In genomic region chr10:72659694-72660093, GRCh38 we compare ENCODE assay signal across 1 cellular context.
TF ChIP-seq lines count a peak whose summit lies in the region.

No MANE protein-coding gene starts in this region.

TF ChIP-seq in K562, 482 proteins besides CTCF, POLR2A, EP300 and RAD21 (continues in another document):
- TF ChIP-seq NFE2 (IDR thresholded peaks at IDR 0.05; ENCODE audit: low read depth) = peak; percentile 97
- TF ChIP-seq ATF3 (IDR thresholded peaks at IDR 0.05) = peak; percentile 63
- TF ChIP-seq ATF3 (CRISPR knock-in tag; conservative IDR thresholded peaks at IDR 0.05) = no peak
- 0 out of 2 replicates have a peak, but pooled peaks have one; percentile 16 for TF ChIP-seq EGR1 (conservative IDR thresholded peaks at IDR 0.05)
- TF ChIP-seq GATAD2A (IDR thresholded peaks at IDR 0.05) = no peak
- peak; percentile 98 for TF ChIP-seq ZNF316 (IDR thresholded peaks at IDR 0.05)
- no peak for TF ChIP-seq BHLHE40 (IDR thresholded peaks at IDR 0.05; ENCODE audit: low read length)
- no peak for TF ChIP-seq XRCC4 (IDR thresholded peaks at IDR 0.05; ENCODE audit: extremely low read depth, insufficient read depth, insufficient read length)
- peak; percentile 89 for TF ChIP-seq MAFK (IDR thresholded peaks at IDR 0.05; ENCODE audit: low read length)
- peak in 1 of 3 experiments; percentile 44 for TF ChIP-seq YY1 (IDR thresholded peaks at IDR 0.05; ENCODE audit: borderline replicate concordance in 1 of 3, control insufficient read depth in 1 of 3, extremely low read depth in 1 of 3, insufficient read depth in 3 of 3, insufficient read length in 1 of 3, insufficient replicate concordance in 2 of 3, low read depth in 1 of 3, low read length in 2 of 3)
- TF ChIP-seq ZNF79 (CRISPR knock-in tag; IDR thresholded peaks at IDR 0.05; ENCODE audit: low read depth) = no peak
- 0 out of 2 replicates have a peak, but pooled peaks have one; percentile 59 for TF ChIP-seq SMAD4 (CRISPR knock-in tag; conservative IDR thresholded peaks at IDR 0.05)
- no peak for TF ChIP-seq ZNF239 (CRISPR knock-in tag; IDR thresholded peaks at IDR 0.05)
- TF ChIP-seq BCOR (IDR thresholded peaks at IDR 0.05) = peak; percentile 28; the same call in 1 of the 2 replicates
- peak; percentile 84 for TF ChIP-seq ZNF384 (IDR thresholded peaks at IDR 0.05; ENCODE audit: low read depth, low read length)
- TF ChIP-seq DPF2 (IDR thresholded peaks at IDR 0.05) = peak; percentile 79
- peak; percentile 34; the same call in 1 of the 2 replicates for TF ChIP-seq NR2C1 (IDR thresholded peaks at IDR 0.05)
- 0 out of 2 replicates have a peak, but pooled peaks have one; percentile 13 for TF ChIP-seq NR2C1 (tag; IDR thresholded peaks at IDR 0.05)
- peak; percentile 63 for TF ChIP-seq ARID1B (IDR thresholded peaks at IDR 0.05)
- TF ChIP-seq SMARCA4 (IDR thresholded peaks at IDR 0.05) = peak; percentile 60; the same call in 1 of the 2 replicates
- TF ChIP-seq MAFG (tag; conservative IDR thresholded peaks at IDR 0.05) = peak; percentile 98
- TF ChIP-seq ZNF696 (CRISPR knock-in tag; conservative IDR thresholded peaks at IDR 0.05) = no peak
- TF ChIP-seq ZKSCAN8 (CRISPR knock-in tag; IDR thresholded peaks at IDR 0.05) = no peak
- TF ChIP-seq, protein P1, sequence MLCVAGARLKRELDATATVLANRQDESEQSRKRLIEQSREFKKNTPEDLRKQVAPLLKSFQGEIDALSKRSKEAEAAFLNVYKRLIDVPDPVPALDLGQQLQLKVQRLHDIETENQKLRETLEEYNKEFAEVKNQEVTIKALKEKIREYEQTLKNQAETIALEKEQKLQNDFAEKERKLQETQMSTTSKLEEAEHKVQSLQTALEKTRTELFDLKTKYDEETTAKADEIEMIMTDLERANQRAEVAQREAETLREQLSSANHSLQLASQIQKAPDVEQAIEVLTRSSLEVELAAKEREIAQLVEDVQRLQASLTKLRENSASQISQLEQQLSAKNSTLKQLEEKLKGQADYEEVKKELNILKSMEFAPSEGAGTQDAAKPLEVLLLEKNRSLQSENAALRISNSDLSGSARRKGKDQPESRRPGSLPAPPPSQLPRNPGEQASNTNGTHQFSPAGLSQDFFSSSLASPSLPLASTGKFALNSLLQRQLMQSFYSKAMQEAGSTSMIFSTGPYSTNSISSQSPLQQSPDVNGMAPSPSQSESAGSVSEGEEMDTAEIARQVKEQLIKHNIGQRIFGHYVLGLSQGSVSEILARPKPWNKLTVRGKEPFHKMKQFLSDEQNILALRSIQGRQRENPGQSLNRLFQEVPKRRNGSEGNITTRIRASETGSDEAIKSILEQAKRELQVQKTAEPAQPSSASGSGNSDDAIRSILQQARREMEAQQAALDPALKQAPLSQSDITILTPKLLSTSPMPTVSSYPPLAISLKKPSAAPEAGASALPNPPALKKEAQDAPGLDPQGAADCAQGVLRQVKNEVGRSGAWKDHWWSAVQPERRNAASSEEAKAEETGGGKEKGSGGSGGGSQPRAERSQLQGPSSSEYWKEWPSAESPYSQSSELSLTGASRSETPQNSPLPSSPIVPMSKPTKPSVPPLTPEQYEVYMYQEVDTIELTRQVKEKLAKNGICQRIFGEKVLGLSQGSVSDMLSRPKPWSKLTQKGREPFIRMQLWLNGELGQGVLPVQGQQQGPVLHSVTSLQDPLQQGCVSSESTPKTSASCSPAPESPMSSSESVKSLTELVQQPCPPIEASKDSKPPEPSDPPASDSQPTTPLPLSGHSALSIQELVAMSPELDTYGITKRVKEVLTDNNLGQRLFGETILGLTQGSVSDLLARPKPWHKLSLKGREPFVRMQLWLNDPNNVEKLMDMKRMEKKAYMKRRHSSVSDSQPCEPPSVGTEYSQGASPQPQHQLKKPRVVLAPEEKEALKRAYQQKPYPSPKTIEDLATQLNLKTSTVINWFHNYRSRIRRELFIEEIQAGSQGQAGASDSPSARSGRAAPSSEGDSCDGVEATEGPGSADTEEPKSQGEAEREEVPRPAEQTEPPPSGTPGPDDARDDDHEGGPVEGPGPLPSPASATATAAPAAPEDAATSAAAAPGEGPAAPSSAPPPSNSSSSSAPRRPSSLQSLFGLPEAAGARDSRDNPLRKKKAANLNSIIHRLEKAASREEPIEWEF (CRISPR knock-in tag; IDR thresholded peaks at IDR 0.05) = no peak
- peak in 1 of 2 experiments; percentile 46; a peak in 1 of 4 replicates for TF ChIP-seq TRIM24 (IDR thresholded peaks at IDR 0.05)
- TF ChIP-seq, protein P2, sequence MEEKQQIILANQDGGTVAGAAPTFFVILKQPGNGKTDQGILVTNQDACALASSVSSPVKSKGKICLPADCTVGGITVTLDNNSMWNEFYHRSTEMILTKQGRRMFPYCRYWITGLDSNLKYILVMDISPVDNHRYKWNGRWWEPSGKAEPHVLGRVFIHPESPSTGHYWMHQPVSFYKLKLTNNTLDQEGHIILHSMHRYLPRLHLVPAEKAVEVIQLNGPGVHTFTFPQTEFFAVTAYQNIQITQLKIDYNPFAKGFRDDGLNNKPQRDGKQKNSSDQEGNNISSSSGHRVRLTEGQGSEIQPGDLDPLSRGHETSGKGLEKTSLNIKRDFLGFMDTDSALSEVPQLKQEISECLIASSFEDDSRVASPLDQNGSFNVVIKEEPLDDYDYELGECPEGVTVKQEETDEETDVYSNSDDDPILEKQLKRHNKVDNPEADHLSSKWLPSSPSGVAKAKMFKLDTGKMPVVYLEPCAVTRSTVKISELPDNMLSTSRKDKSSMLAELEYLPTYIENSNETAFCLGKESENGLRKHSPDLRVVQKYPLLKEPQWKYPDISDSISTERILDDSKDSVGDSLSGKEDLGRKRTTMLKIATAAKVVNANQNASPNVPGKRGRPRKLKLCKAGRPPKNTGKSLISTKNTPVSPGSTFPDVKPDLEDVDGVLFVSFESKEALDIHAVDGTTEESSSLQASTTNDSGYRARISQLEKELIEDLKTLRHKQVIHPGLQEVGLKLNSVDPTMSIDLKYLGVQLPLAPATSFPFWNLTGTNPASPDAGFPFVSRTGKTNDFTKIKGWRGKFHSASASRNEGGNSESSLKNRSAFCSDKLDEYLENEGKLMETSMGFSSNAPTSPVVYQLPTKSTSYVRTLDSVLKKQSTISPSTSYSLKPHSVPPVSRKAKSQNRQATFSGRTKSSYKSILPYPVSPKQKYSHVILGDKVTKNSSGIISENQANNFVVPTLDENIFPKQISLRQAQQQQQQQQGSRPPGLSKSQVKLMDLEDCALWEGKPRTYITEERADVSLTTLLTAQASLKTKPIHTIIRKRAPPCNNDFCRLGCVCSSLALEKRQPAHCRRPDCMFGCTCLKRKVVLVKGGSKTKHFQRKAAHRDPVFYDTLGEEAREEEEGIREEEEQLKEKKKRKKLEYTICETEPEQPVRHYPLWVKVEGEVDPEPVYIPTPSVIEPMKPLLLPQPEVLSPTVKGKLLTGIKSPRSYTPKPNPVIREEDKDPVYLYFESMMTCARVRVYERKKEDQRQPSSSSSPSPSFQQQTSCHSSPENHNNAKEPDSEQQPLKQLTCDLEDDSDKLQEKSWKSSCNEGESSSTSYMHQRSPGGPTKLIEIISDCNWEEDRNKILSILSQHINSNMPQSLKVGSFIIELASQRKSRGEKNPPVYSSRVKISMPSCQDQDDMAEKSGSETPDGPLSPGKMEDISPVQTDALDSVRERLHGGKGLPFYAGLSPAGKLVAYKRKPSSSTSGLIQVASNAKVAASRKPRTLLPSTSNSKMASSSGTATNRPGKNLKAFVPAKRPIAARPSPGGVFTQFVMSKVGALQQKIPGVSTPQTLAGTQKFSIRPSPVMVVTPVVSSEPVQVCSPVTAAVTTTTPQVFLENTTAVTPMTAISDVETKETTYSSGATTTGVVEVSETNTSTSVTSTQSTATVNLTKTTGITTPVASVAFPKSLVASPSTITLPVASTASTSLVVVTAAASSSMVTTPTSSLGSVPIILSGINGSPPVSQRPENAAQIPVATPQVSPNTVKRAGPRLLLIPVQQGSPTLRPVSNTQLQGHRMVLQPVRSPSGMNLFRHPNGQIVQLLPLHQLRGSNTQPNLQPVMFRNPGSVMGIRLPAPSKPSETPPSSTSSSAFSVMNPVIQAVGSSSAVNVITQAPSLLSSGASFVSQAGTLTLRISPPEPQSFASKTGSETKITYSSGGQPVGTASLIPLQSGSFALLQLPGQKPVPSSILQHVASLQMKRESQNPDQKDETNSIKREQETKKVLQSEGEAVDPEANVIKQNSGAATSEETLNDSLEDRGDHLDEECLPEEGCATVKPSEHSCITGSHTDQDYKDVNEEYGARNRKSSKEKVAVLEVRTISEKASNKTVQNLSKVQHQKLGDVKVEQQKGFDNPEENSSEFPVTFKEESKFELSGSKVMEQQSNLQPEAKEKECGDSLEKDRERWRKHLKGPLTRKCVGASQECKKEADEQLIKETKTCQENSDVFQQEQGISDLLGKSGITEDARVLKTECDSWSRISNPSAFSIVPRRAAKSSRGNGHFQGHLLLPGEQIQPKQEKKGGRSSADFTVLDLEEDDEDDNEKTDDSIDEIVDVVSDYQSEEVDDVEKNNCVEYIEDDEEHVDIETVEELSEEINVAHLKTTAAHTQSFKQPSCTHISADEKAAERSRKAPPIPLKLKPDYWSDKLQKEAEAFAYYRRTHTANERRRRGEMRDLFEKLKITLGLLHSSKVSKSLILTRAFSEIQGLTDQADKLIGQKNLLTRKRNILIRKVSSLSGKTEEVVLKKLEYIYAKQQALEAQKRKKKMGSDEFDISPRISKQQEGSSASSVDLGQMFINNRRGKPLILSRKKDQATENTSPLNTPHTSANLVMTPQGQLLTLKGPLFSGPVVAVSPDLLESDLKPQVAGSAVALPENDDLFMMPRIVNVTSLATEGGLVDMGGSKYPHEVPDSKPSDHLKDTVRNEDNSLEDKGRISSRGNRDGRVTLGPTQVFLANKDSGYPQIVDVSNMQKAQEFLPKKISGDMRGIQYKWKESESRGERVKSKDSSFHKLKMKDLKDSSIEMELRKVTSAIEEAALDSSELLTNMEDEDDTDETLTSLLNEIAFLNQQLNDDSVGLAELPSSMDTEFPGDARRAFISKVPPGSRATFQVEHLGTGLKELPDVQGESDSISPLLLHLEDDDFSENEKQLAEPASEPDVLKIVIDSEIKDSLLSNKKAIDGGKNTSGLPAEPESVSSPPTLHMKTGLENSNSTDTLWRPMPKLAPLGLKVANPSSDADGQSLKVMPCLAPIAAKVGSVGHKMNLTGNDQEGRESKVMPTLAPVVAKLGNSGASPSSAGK (IDR thresholded peaks at IDR 0.05) = peak; percentile 94
- 0 out of 2 replicates have a peak, but pooled peaks have one; percentile 67 for TF ChIP-seq THRB (CRISPR knock-in tag; conservative IDR thresholded peaks at IDR 0.05)
- TF ChIP-seq CXXC5 (CRISPR knock-in tag; IDR thresholded peaks at IDR 0.05) = 0 out of 2 replicates have a peak, but pooled peaks have one; percentile 16
- TF ChIP-seq C11orf30 (IDR thresholded peaks at IDR 0.05; ENCODE audit: low read depth) = peak; percentile 97
- peak; percentile 23; the same call in 1 of the 2 replicates for TF ChIP-seq JUN (IDR thresholded peaks at IDR 0.05; ENCODE audit: borderline replicate concordance, low read depth, low read length)
- no peak for TF ChIP-seq JUN (CRISPR knock-in tag; IDR thresholded peaks at IDR 0.05; ENCODE audit: borderline replicate concordance)
- TF ChIP-seq, protein P3, sequence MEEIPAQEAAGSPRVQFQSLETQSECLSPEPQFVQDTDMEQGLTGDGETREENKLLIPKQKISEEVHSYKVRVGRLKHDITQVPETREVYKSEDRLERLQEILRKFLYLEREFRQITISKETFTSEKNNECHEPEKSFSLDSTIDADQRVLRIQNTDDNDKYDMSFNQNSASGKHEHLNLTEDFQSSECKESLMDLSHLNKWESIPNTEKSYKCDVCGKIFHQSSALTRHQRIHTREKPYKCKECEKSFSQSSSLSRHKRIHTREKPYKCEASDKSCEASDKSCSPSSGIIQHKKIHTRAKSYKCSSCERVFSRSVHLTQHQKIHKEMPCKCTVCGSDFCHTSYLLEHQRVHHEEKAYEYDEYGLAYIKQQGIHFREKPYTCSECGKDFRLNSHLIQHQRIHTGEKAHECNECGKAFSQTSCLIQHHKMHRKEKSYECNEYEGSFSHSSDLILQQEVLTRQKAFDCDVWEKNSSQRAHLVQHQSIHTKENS (CRISPR knock-in tag; IDR thresholded peaks at IDR 0.05) = no peak
- TF ChIP-seq, protein P4, sequence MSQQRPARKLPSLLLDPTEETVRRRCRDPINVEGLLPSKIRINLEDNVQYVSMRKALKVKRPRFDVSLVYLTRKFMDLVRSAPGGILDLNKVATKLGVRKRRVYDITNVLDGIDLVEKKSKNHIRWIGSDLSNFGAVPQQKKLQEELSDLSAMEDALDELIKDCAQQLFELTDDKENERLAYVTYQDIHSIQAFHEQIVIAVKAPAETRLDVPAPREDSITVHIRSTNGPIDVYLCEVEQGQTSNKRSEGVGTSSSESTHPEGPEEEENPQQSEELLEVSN (IDR thresholded peaks at IDR 0.05; ENCODE audit: borderline replicate concordance in 1 of 2, extremely low read depth in 1 of 2, insufficient read depth in 1 of 2, insufficient read length in 1 of 2, low read depth in 1 of 2, low read length in 1 of 2, poor library complexity in 1 of 2, severe bottlenecking in 1 of 2) = peak in 1 of 2 experiments; percentile 64
- TF ChIP-seq JUND (IDR thresholded peaks at IDR 0.05; ENCODE audit: borderline replicate concordance, low read depth, low read length) = peak; percentile 51; the same call in 1 of the 2 replicates
- TF ChIP-seq JUND (tag; IDR thresholded peaks at IDR 0.05; ENCODE audit: borderline replicate concordance, low read depth, low read length) = peak; percentile 59; the same call in 2 of the 3 replicates
- TF ChIP-seq HDAC2 (IDR thresholded peaks at IDR 0.05) = peak; percentile 52; the same call in 1 of the 2 replicates
- peak; percentile 81; the same call in 1 of the 2 replicates for TF ChIP-seq BACH1 (tag; IDR thresholded peaks at IDR 0.05)
- TF ChIP-seq, protein P5, sequence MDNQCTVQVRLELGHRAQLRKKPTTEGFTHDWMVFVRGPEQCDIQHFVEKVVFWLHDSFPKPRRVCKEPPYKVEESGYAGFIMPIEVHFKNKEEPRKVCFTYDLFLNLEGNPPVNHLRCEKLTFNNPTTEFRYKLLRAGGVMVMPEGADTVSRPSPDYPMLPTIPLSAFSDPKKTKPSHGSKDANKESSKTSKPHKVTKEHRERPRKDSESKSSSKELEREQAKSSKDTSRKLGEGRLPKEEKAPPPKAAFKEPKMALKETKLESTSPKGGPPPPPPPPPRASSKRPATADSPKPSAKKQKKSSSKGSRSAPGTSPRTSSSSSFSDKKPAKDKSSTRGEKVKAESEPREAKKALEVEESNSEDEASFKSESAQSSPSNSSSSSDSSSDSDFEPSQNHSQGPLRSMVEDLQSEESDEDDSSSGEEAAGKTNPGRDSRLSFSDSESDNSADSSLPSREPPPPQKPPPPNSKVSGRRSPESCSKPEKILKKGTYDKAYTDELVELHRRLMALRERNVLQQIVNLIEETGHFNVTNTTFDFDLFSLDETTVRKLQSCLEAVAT (IDR thresholded peaks at IDR 0.05) = 0 out of 4 replicates have a peak, but pooled peaks of 1 of the 2 experiments have one; percentile 33
